ENCODE assay signal across 12 cellular contexts in the genomic region with DNA sequence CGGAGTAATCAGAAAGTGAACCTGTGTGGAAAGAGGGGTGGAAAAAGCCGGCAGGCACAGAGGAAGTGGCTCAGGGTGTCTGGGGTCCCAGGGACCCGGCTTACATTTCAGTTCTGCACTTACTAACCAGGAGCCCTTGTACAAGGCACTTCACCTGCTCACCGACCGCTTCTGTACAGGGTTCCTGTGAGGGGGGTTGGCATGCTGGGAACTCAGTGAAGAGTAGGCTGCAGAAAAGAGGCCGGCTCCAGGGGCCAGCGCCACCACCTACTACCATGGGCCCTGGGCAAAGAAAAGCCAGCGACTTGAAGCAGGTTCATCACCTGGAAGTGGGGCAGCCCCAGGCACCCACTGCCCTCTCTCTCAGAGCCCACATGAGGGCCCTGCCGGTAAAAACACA. TPM values are rescaled to one million over a fixed set of nuclear protein-coding genes. Genes with fewer than 3 reads are reported as not detected.
DNase-seq lines count a peak whose midpoint lies in the region; TF ChIP-seq lines count a peak whose summit lies in the region.
"Had no signal": no experiment of that assay in that cellular context is flagged by ENCODE, and none has a peak within 500 bp of the region (broad histone marks: within the 10 kb centered on the region; RNA-seq: fewer than 3 reads in every experiment).

No MANE protein-coding gene starts in this region.

- intact Hi-C loops in esophagus squamous epithelium (cut with DNase I): no loop called here
- intact Hi-C loops in testis (cut with DNase I; ENCODE audit: low total_unique reads): no loop called here

- no peak for TF ChIP-seq CTCF in GM12875 (IDR thresholded peaks at IDR 0.05; ENCODE audit: borderline replicate concordance, insufficient read depth, low read depth, low read length)
- no peak for TF ChIP-seq CTCF in esophagus squamous epithelium (IDR thresholded peaks at IDR 0.05)
- TF ChIP-seq CTCF in testis (IDR thresholded peaks at IDR 0.05): no peak

- H3K36me3 ChIP-seq in esophagus squamous epithelium: peaks cover 0 to under 1% (median 0%) of the 10 kb centered on the region in 3 donors
- no peaks in the 10 kb centered on the region for H3K36me3 ChIP-seq in testis (ENCODE audit: low read depth, missing control alignments)

- TF ChIP-seq POLR2A in esophagus squamous epithelium (IDR thresholded peaks at IDR 0.05) (no peak), testis (IDR thresholded peaks at IDR 0.05) (no peak)

- no peaks in the 10 kb centered on the region for H3K9me3 ChIP-seq in esophagus squamous epithelium
- H3K9me3 ChIP-seq in testis: no peaks in the 10 kb centered on the region

- H3K27ac ChIP-seq in esophagus squamous epithelium: peak overlapping the region in 3 of 4 donors; percentile 45 to 56 (median 46)
- H3K27ac ChIP-seq in testis: no peak overlapping the region
- H3K27ac ChIP-seq: PC-9 had no signal

- H3K4me1 ChIP-seq in esophagus squamous epithelium (peaks cover 12 to 62% (median 24%) of the 10 kb centered on the region in 3 donors), testis (peaks cover 32% of the 10 kb centered on the region)

- H3K4me3 ChIP-seq in GM12875 (ENCODE audit: low read depth, low read length): peak overlapping the region; percentile 7
- no peak overlapping the region for H3K4me3 ChIP-seq in esophagus squamous epithelium
- H3K4me3 ChIP-seq in testis: no peak overlapping the region
- H3K4me3 ChIP-seq: PC-9 had no signal

- peak; percentile 11 for DNase-seq in activated CD4-positive, alpha-beta T cell treated with anti-CD3 and anti-CD28 coated beads, Interleukin-2, amount 50 U/mL, for 1 hour
- DNase-seq in esophagus squamous epithelium (lab: John Stamatoyannopoulos, UW) (no peak), dedifferentiated amniotic fluid mesenchymal stem cell (ENCODE audit: extremely low spot score) (no peak), A172 (ENCODE audit: low spot score) (no peak), testis (no peak)
- DNase-seq in stimulated activated CD4-positive, alpha-beta T cell treated with anti-CD3 and anti-CD28 coated beads, Interleukin-4, amount 100 ng/mL, for 24 hours: peak; percentile 47
- no peak for DNase-seq in NK-92 treated with Interleukin-12 subunit alpha and Interleukin-12 subunit beta, amount 100 ng/mL, for 24 hours (lab: John Stamatoyannopoulos, UW)
- DNase-seq: DMS153, PC-9 had no signal

- H3K27me3 ChIP-seq in esophagus squamous epithelium (no peaks in the 10 kb centered on the region), testis (no peaks in the 10 kb centered on the region)

- 66 to 77% methylated on average over 7 of the region's 9 CpGs for WGBS in esophagus squamous epithelium, 2 donors
- WGBS in testis, 2 donors: 87 to 89% methylated on average over 9 of the region's 9 CpGs

RNA-seq across cellular contexts. Expression of a gene that starts 6.2 kb away (rescaled TPM):
- total RNA-seq in esophagus squamous epithelium (10 to 100 TPM in 3 of 4 donors, 1 to 10 TPM in 1; 7.0 to 14.7 (median 12.4) TPM), testis (10 to 100 TPM; 33.2 to 42.9 TPM)
- total RNA-seq in A172 (2014; rRNA removed; shearing (Covaris generic)): 8.6 and 10.2 TPM in 2 replicates
- 16.7 TPM for polyA plus RNA-seq in testis (ENCODE audit: insufficient read depth, low read depth, low replicate concordance)

RNA-seq across cellular contexts. Expression of a gene that starts 56.3 kb away (rescaled TPM):
- 10 to 100 TPM in 1 of 4 donors, 1 to 10 TPM in 2, not detected in 1; 4.2 to 15.7 (median 5.7) TPM for total RNA-seq in esophagus squamous epithelium
- 0.22 TPM in 1 of 2 replicates, not detected in the other for total RNA-seq in A172 (2014; rRNA removed; shearing (Covaris generic))
- 1 to 10 TPM; 3.5 to 3.6 TPM for total RNA-seq in testis
- polyA plus RNA-seq in testis (ENCODE audit: insufficient read depth, low read depth, low replicate concordance): 21.7 TPM
- total RNA-seq: kidney epithelial cell, LHCN-M2, PC-9 had no signal

Comparison
In these comparisons a context has a peak if more than half of its experiments do, and no peak if none do; other contexts are left out.
1. DNase-seq: peak in activated CD4-positive, alpha-beta T cell treated with anti-CD3 and anti-CD28 coated beads, Interleukin-2, amount 50 U/mL, for 1 hour (single experiment) and stimulated activated CD4-positive, alpha-beta T cell treated with anti-CD3 and anti-CD28 coated beads, Interleukin-4, amount 100 ng/mL, for 24 hours (single experiment); none in esophagus squamous epithelium (single experiment), dedifferentiated amniotic fluid mesenchymal stem cell (single experiment), A172 (single experiment), NK-92 treated with Interleukin-12 subunit alpha and Interleukin-12 subunit beta, amount 100 ng/mL, for 24 hours (single experiment) and testis (single experiment).
2. H3K27ac ChIP-seq: peak in esophagus squamous epithelium (3 of 4); none in testis (0 of 2).